In genomic region chr5:36778336-36778735, GRCh38 we compare ENCODE assay signal across 17 cellular contexts.
DNase-seq lines count a peak whose midpoint lies in the region; ATAC-seq, FAIRE-seq and TF ChIP-seq lines count a peak whose summit lies in the region.
"Had no signal": no experiment of that assay in that cellular context is flagged by ENCODE, and none has a peak within 500 bp of the region (broad histone marks: within the 10 kb centered on the region; RNA-seq: fewer than 3 reads in every experiment).

No MANE protein-coding gene starts in this region.

- no peaks in the 10 kb centered on the region for H3K79me2 ChIP-seq in H1 (ENCODE audit: control insufficient read depth in 1 of 2, insufficient read depth in 2 of 2, low read length in 2 of 2)

- CTCF ChIA-PET in H1 (lab: Charles Lee; ENCODE audit: partially characterized antibody): interaction anchor here (1.1 to 3.4 kb wide), 14 partner anchors 9 to 135 kb away, joined by 3 to 18 read pairs (median 6); no protein-coding TSS in a partner anchor

- H3K27me3 ChIP-seq in H1 (replicated peaks in 1 of 4; ENCODE audit: control insufficient read depth in 3 of 4, extremely low read depth in 1 of 4, insufficient read depth in 3 of 4, low read length in 3 of 4): no peaks in the 10 kb centered on the region
- H3K27me3 ChIP-seq: BLaER1 treated with 17β-estradiol and CSF1 and Interleukin-3, amounts not matched to agents 10 nM and 100 nM had no signal

- no peak overlapping the region for H3K23ac ChIP-seq in H1 (ENCODE audit: insufficient read length)

- H3K4me3 ChIP-seq in NB4 (ENCODE audit: low read depth, low read length) (no peak overlapping the region), H1 (ENCODE audit: extremely low read depth in 1 of 4, insufficient read depth in 2 of 4, low read depth in 3 of 4, low read length in 4 of 4) (no peak overlapping the region)
- H3K4me3 ChIP-seq: BLaER1 treated with 17β-estradiol and CSF1 and Interleukin-3, amounts not matched to agents 10 nM and 100 nM; HAP-1 had no signal

- no peaks in the 10 kb centered on the region for H4K20me1 ChIP-seq in H1 (replicated peaks in 1 of 2; ENCODE audit: control insufficient read depth in 1 of 2, insufficient read depth in 2 of 2, low read length in 2 of 2)
- H4K20me1 ChIP-seq: BLaER1 treated with 17β-estradiol and CSF1 and Interleukin-3, amounts not matched to agents 10 nM and 100 nM had no signal

- H2AFZ ChIP-seq in H1 (ENCODE audit: low read length): 0 out of 2 replicates have a peak overlapping the region, but pooled peaks have one; percentile 18

- TF ChIP-seq EP300 in H1 (IDR thresholded peaks at IDR 0.05; ENCODE audit: borderline replicate concordance in 1 of 2, low read depth in 2 of 2, low read length in 2 of 2): no peak

- H2BK15ac ChIP-seq in H1 (ENCODE audit: low read length): no peak overlapping the region

- H2BK5ac ChIP-seq in H1 (ENCODE audit: low read depth, low read length): no peak overlapping the region

- no peak overlapping the region for H3K18ac ChIP-seq in H1 (ENCODE audit: extremely low read depth, low read length)

- peaks cover 0 to 7% of the 10 kb centered on the region in 2 experiments; a peak in 2 of 4 replicates for H3K9me3 ChIP-seq in H1 (ENCODE audit: insufficient read depth in 2 of 2, low read depth in 1 of 2, low read length in 1 of 2)
- H3K9me3 ChIP-seq: HAP-1 had no signal

- no peak overlapping the region for H4K5ac ChIP-seq in H1 (ENCODE audit: insufficient read length, low read depth, low read length)

- no peaks in the 10 kb centered on the region for H3K23me2 ChIP-seq in H1 (ENCODE audit: low read depth, low read length)

- no peak overlapping the region for H3K4me2 ChIP-seq in H1 (ENCODE audit: insufficient read depth in 1 of 2, low read depth in 2 of 2, low read length in 2 of 2)
- H3K4me2 ChIP-seq: BLaER1 treated with 17β-estradiol and CSF1 and Interleukin-3, amounts not matched to agents 10 nM and 100 nM had no signal

- TF ChIP-seq CTCF in NB4 (IDR thresholded peaks at IDR 0.05; ENCODE audit: low read depth, low read length): no peak
- TF ChIP-seq CTCF in H1 (IDR thresholded peaks at IDR 0.05; ENCODE audit: control extremely low read depth in 1 of 3, insufficient read depth in 1 of 3, low read depth in 1 of 3, low read length in 3 of 3): no peak

- no peaks in the 10 kb centered on the region for H3K4me1 ChIP-seq in H1 (replicated peaks in 1 of 4; ENCODE audit: control insufficient read depth in 3 of 4, insufficient read depth in 4 of 4, low read length in 3 of 4)
- H3K4me1 ChIP-seq: BLaER1 treated with 17β-estradiol and CSF1 and Interleukin-3, amounts not matched to agents 10 nM and 100 nM; HAP-1 had no signal

- no peak overlapping the region for H2BK20ac ChIP-seq in H1 (ENCODE audit: low read length)

- DNase-seq in SIG-M5 treated with dmso at 0.1 percent for 504 hours (lab: John Stamatoyannopoulos, UW; ENCODE audit: unreplicated experiment): peak; percentile 44
- DNase-seq in SIG-M5 (lab: John Stamatoyannopoulos, UW): no peak
- DNase-seq in NB4 (ENCODE audit: low read depth): peak; percentile 38
- no peak for DNase-seq in H1 (ENCODE audit: low read depth in 1 of 2, low spot score in 2 of 2)
- DNase-seq in activated CD4-positive, alpha-beta T cell treated with anti-CD3 and anti-CD28 coated beads for 4 hours: no peak
- DNase-seq in sciatic nerve (ENCODE audit: low spot score): no peak
- DNase-seq: ACHN; CD4-positive, CD25-positive, alpha-beta regulatory T cell; DMS79; GOT3; IMR-90 had no signal

- H3K14ac ChIP-seq in H1 (ENCODE audit: insufficient read length): no peak overlapping the region

- H2AK5ac ChIP-seq in H1 (ENCODE audit: low read depth, low read length): no peak overlapping the region

- H3K4ac ChIP-seq in H1 (replicated peaks; ENCODE audit: insufficient read length, low read depth, low read length): no peak overlapping the region

- H3K56ac ChIP-seq in H1 (replicated peaks; ENCODE audit: insufficient read length, low read depth, low read length): no peak overlapping the region

- TF ChIP-seq POLR2A in NB4 (IDR thresholded peaks at IDR 0.05; ENCODE audit: extremely low read depth, insufficient read length) (no peak), H1 (IDR thresholded peaks at IDR 0.05; ENCODE audit: control extremely low read depth in 1 of 2, low read depth in 2 of 2, low read length in 2 of 2) (no peak)

- ATAC-seq in HG02938 (IDR thresholded peaks at IDR 0.05; ENCODE audit: unreplicated experiment): no peak
- ATAC-seq in sciatic nerve: no peak

- FAIRE-seq in H1 (lab: Jason Lieb, UNC): no peak
- FAIRE-seq: G401.6, GM12891 had no signal

- H4K91ac ChIP-seq in H1 (replicated peaks; ENCODE audit: insufficient read length, low read length): no peak overlapping the region

- no peaks in the 10 kb centered on the region for H3K36me3 ChIP-seq in H1 (ENCODE audit: control insufficient read depth in 2 of 4, insufficient read depth in 4 of 4, low read length in 3 of 4)
- H3K36me3 ChIP-seq: BLaER1 treated with 17β-estradiol and CSF1 and Interleukin-3, amounts not matched to agents 10 nM and 100 nM; HAP-1 had no signal

- no peak overlapping the region for H2BK120ac ChIP-seq in H1 (replicated peaks; ENCODE audit: low read depth, low read length)

- H3K9ac ChIP-seq in H1 (replicated peaks in 1 of 4; ENCODE audit: extremely low read depth in 1 of 4, low read depth in 3 of 4, low read length in 3 of 4): no peak overlapping the region
- H3K9ac ChIP-seq: BLaER1 treated with 17β-estradiol and CSF1 and Interleukin-3, amounts not matched to agents 10 nM and 100 nM had no signal

- H2BK12ac ChIP-seq in H1 (ENCODE audit: low read depth, low read length): no peak overlapping the region

- POLR2A ChIA-PET in H1 (lab: Charles Lee; ENCODE audit: partially characterized antibody): interaction anchor here (0.9 to 1.4 kb wide), 2 partner anchors 32 to 34 kb away, joined by 3 read pairs; no protein-coding TSS in a partner anchor

- no peak overlapping the region for H3K27ac ChIP-seq in H1 (ENCODE audit: low read depth, low read length)
- H3K27ac ChIP-seq: BLaER1 treated with 17β-estradiol and CSF1 and Interleukin-3, amounts not matched to agents 10 nM and 100 nM; HL-60 had no signal

- no peak for TF ChIP-seq RAD21 in H1 (IDR thresholded peaks at IDR 0.05 in 1 of 2, conservative IDR thresholded peaks at IDR 0.05 in 1 of 2; ENCODE audit: low read depth in 2 of 2, low read length in 2 of 2)

- no peaks in the 10 kb centered on the region for H3K79me1 ChIP-seq in H1 (ENCODE audit: low read depth, low read length)

- intact Hi-C loops in sciatic nerve (cut with DNase I): no loop called here

- no peak overlapping the region for H4K8ac ChIP-seq in H1 (ENCODE audit: extremely low read depth, insufficient read depth, low read length)

TF ChIP-seq in H1, 55 proteins besides CTCF, POLR2A, EP300 and RAD21 (continues in another document):
- TF ChIP-seq ATF3 (IDR thresholded peaks at IDR 0.05; ENCODE audit: insufficient read depth, low read depth, low read length) (no peak), RXRA (IDR thresholded peaks at IDR 0.05; ENCODE audit: insufficient read depth, low read depth, low read length) (no peak), MAX (IDR thresholded peaks at IDR 0.05) (no peak), SP2 (IDR thresholded peaks at IDR 0.05; ENCODE audit: low read length) (no peak), ZNF274 (IDR thresholded peaks at IDR 0.05; ENCODE audit: borderline replicate concordance, extremely low read depth, low read length) (no peak)

Comparison
In these comparisons a context has a peak if more than half of its experiments do, and no peak if none do; other contexts are left out.
1. DNase-seq: peak in SIG-M5 treated with dmso at 0.1 percent for 504 hours (single experiment) and NB4 (single experiment); none in SIG-M5 (single experiment), H1 (0 of 2), activated CD4-positive, alpha-beta T cell treated with anti-CD3 and anti-CD28 coated beads for 4 hours (0 of 2) and sciatic nerve (single experiment).